In genomic region chr5:32163785-32164184, GRCh38 we compare ENCODE assay signal across 17 cellular contexts. TPM values are rescaled to one million over a fixed set of nuclear protein-coding genes. Genes with fewer than 3 reads are reported as not detected.
DNase-seq lines count a peak whose midpoint lies in the region; ATAC-seq, FAIRE-seq and TF ChIP-seq lines count a peak whose summit lies in the region.
"Had no signal": no experiment of that assay in that cellular context is flagged by ENCODE, and none has a peak within 500 bp of the region (broad histone marks: within the 10 kb centered on the region; RNA-seq: fewer than 3 reads in every experiment).

No MANE protein-coding gene starts in this region.

- no peaks in the 10 kb centered on the region for H3K9me3 Mint-ChIP-seq in HFFc6
- H3K9me3 Mint-ChIP-seq: activated CD4-positive, alpha-beta memory T cell treated with anti-CD3 and anti-CD28 coated beads, Interleukin-2, amount 10 ng/mL, durations not matched to agents 7 days and 5 days had no signal

- H2AFZ ChIP-seq in GM12878 (ENCODE audit: control insufficient read depth, low read depth, low read length) (no peak overlapping the region), PC-3 (ENCODE audit: low read length) (no peak overlapping the region)

- in situ Hi-C loops in GM12878 (cut with MboI) = no loop called here

- H3K9me3 ChIP-seq in GM12878 (replicated peaks; ENCODE audit: control insufficient read depth, insufficient read depth, low read length) (no peaks in the 10 kb centered on the region), PC-3 (ENCODE audit: low read length) (no peaks in the 10 kb centered on the region)
- H3K9me3 ChIP-seq: suprapubic skin had no signal

- no peak for FAIRE-seq in GM12878 (lab: Jason Lieb, UNC)

- peaks cover 45% of the 10 kb centered on the region for H3K4me1 ChIP-seq in GM12878 (ENCODE audit: control insufficient read depth, insufficient read depth, low read length)
- no peaks in the 10 kb centered on the region for H3K4me1 ChIP-seq in PC-3 (ENCODE audit: insufficient read depth, low read length)

- H3K4me1 Mint-ChIP-seq in HFFc6 (ENCODE audit: low read depth) = peaks cover 20% of the 10 kb centered on the region

- H3K27ac Mint-ChIP-seq in HFFc6 = no peak overlapping the region
- H3K27ac Mint-ChIP-seq: activated CD4-positive, alpha-beta memory T cell treated with anti-CD3 and anti-CD28 coated beads, Interleukin-2, amount 10 ng/mL, durations not matched to agents 7 days and 5 days had no signal

- TF ChIP-seq CTCF in GM10248 (IDR thresholded peaks at IDR 0.05; ENCODE audit: control extremely low read depth, extremely low read depth, low read depth, missing control alignments) (no peak), GM12878 (IDR thresholded peaks at IDR 0.05 in 2 of 3, conservative IDR thresholded peaks at IDR 0.05 in 1 of 3; ENCODE audit: control insufficient read depth in 2 of 3, extremely low read depth in 1 of 3, insufficient read depth in 1 of 3, low read depth in 3 of 3, low read length in 3 of 3) (no peak), HFFc6 (IDR thresholded peaks at IDR 0.05) (no peak), PC-3 (conservative IDR thresholded peaks at IDR 0.05; ENCODE audit: low read depth, low read length) (no peak)

- peaks cover 0 to 21% of the 10 kb centered on the region in 2 experiments; a peak in 3 of 4 replicates for H3K36me3 ChIP-seq in GM12878 (ENCODE audit: control insufficient read depth in 2 of 2, insufficient read depth in 2 of 2, low read length in 1 of 2)
- peaks cover 15% of the 10 kb centered on the region for H3K36me3 ChIP-seq in PC-3 (ENCODE audit: low read depth, low read length)

- H3K4me3 ChIP-seq in GM12878 = peak overlapping the region; percentile 45; the same call in 1 of the 2 replicates
- H3K4me3 ChIP-seq in PC-3 (ENCODE audit: low read length) = no peak overlapping the region
- H3K4me3 ChIP-seq: BLaER1 treated with 17β-estradiol and CSF1 and Interleukin-3, amounts not matched to agents 10 nM and 100 nM; suprapubic skin had no signal

- H3K36me3 Mint-ChIP-seq in HFFc6 (ENCODE audit: low read depth) = peaks cover 23% of the 10 kb centered on the region

- intact Hi-C loops in GM12878 (cut with micrococcal nuclease; ENCODE audit: unreplicated experiment) (no loop called here), PC-3 (cut with micrococcal nuclease) (no loop called here)

- H3K79me2 ChIP-seq in GM12878 (ENCODE audit: control insufficient read depth, insufficient read depth, low read length) = peaks cover 86% of the 10 kb centered on the region
- H3K79me2 ChIP-seq in PC-3 (ENCODE audit: low read length) = peaks cover 93% of the 10 kb centered on the region

- H3K27me3 ChIP-seq in GM12878 (replicated peaks in 1 of 2; ENCODE audit: control insufficient read depth in 2 of 2, insufficient read depth in 2 of 2, low read length in 1 of 2) = no peaks in the 10 kb centered on the region
- H3K27me3 ChIP-seq in PC-3 (ENCODE audit: low read length) = no peaks in the 10 kb centered on the region
- H3K27me3 ChIP-seq: BLaER1 treated with 17β-estradiol and CSF1 and Interleukin-3, amounts not matched to agents 10 nM and 100 nM; suprapubic skin had no signal

- WGBS in GM12878 (ENCODE audit: insufficient coverage, insufficient replicate concordance, low lambda C conversion rate, missing lambda C conversion rate) = 0% methylated on average over 2 of the region's 2 CpGs

- H3F3A ChIP-seq in PC-3 (ENCODE audit: low read length, unreplicated experiment) = no peaks in the 10 kb centered on the region

- CTCF ChIA-PET in GM10248 (lab: Yijun Ruan, JAX) (interaction anchor here (1.0 to 2.4 kb wide), 5 partner anchors 9 to 426 kb away, joined by 3 to 9 read pairs (median 6); partner anchors contain the start of gene GOLPH3), GM12878 (lab: Yijun Ruan, JAX) (interaction anchor here (0.7 to 1.0 kb wide), 3 partner anchors 8 to 69 kb away, joined by 3 to 4 read pairs (median 4); no protein-coding TSS in a partner anchor), PC-3 (lab: Charles Lee) (no interaction called here)

- ATAC-seq in GM19395 (IDR thresholded peaks at IDR 0.05; ENCODE audit: unreplicated experiment) (peak; percentile 52), HG03342 (IDR thresholded peaks at IDR 0.05; ENCODE audit: unreplicated experiment) (peak; percentile 41), GM12878 (peak; percentile 50), PC-3 (no peak)

- no peak overlapping the region for H3K4me3 Mint-ChIP-seq in HFFc6
- H3K4me3 Mint-ChIP-seq: activated CD4-positive, alpha-beta memory T cell treated with anti-CD3 and anti-CD28 coated beads, Interleukin-2, amount 10 ng/mL, durations not matched to agents 7 days and 5 days had no signal

- no peak for TF ChIP-seq EP300 in GM12878 (IDR thresholded peaks at IDR 0.05; ENCODE audit: borderline replicate concordance in 1 of 2, control insufficient read depth in 1 of 2, low read depth in 2 of 2, low read length in 2 of 2)

- H3K27me3 Mint-ChIP-seq in HFFc6 (ENCODE audit: insufficient read depth) = peaks cover 2% of the 10 kb centered on the region; the same call in 1 of the 2 replicates
- H3K27me3 Mint-ChIP-seq: activated CD4-positive, alpha-beta memory T cell treated with anti-CD3 and anti-CD28 coated beads, Interleukin-2, amount 10 ng/mL, durations not matched to agents 7 days and 5 days had no signal

- H3K9me2 ChIP-seq in PC-3 (replicated peaks; ENCODE audit: low read length) = no peaks in the 10 kb centered on the region

- H4K20me1 ChIP-seq in GM12878 (ENCODE audit: control insufficient read depth, insufficient read depth) (no peaks in the 10 kb centered on the region), PC-3 (ENCODE audit: low read length) (peaks cover 23% of the 10 kb centered on the region; the same call in 1 of the 2 replicates)

- H3K9ac ChIP-seq in GM12878 (ENCODE audit: control insufficient read depth, insufficient read depth, low read length) = no peak overlapping the region
- no peak overlapping the region for H3K9ac ChIP-seq in PC-3 (ENCODE audit: low read length)
- H3K9ac ChIP-seq: BLaER1 treated with 17β-estradiol and CSF1 and Interleukin-3, amounts not matched to agents 10 nM and 100 nM had no signal

- H3K4me2 ChIP-seq in GM12878 (ENCODE audit: control insufficient read depth, insufficient read depth) = peak overlapping the region; percentile 86
- H3K4me2 ChIP-seq in PC-3 (ENCODE audit: low read length) = no peak overlapping the region

- RAD21 ChIA-PET in GM12878 (lab: Charles Lee; ENCODE audit: unreplicated experiment) = interaction anchor here (1.3 to 3.3 kb wide), 2 partner anchors 9 kb away, joined by 5 to 12 read pairs; partner anchors contain the start of gene GOLPH3

- BruUV-seq in GM12878 (replicated peaks; lab: Mats Ljungman, UMichigan) (no TSS peak), PC-3 (replicated peaks; lab: Mats Ljungman, UMichigan) (no TSS peak)

- SMC1A ChIA-PET in GM12878 (lab: Charles Lee; ENCODE audit: uncharacterized antibody, unreplicated experiment) = interaction anchor here (0.9 to 1.5 kb wide), 7 partner anchors 9 to 121 kb away, joined by 3 to 12 read pairs (median 5); partner anchors contain the start of gene GOLPH3

- TF ChIP-seq RAD21 in GM12878 (IDR thresholded peaks at IDR 0.05; ENCODE audit: insufficient read depth, low read depth, low read length) = no peak

- POLR2A ChIA-PET in GM10248 (lab: Yijun Ruan, JAX) (no interaction called here), GM12878 (lab: Charles Lee) (interaction anchor here (0.6 to 2.5 kb wide), 3 partner anchors 8 to 11 kb away, joined by 5 to 22 read pairs (median 5); partner anchors contain the start of gene GOLPH3), PC-3 (lab: Charles Lee; ENCODE audit: unreplicated experiment) (no interaction called here)

- H3K27ac ChIP-seq in GM12878 (ENCODE audit: control insufficient read depth, insufficient read depth) (peak overlapping the region; percentile 63), PC-3 (ENCODE audit: low read length) (no peak overlapping the region)
- H3K27ac ChIP-seq: suprapubic skin had no signal

- DNase-seq in GM10248 (ENCODE audit: extremely low spot score) = peak; percentile 28
- no peak for DNase-seq in GM12878 (ENCODE audit: low read depth, low spot score)
- DNase-seq in NCI-H146 treated with DMSO at 0.1 percent for 48 hours (lab: John Stamatoyannopoulos, UW; ENCODE audit: unreplicated experiment) = no peak
- DNase-seq in HFFc6 = no peak
- no peak for DNase-seq in T-helper 2 cell
- DNase-seq in PC-3 = no peak
- DNase-seq: activated CD4-positive, alpha-beta memory T cell treated with anti-CD3 and anti-CD28 coated beads, Interleukin-2, amount 10 ng/mL, durations not matched to agents 7 days and 5 days; effector memory CD4-positive, alpha-beta T cell; hippocampal formation; NCI-H1092 treated with DMSO at 0.1 percent for 48 hours; NCI-H774; stimulated activated CD4-positive, alpha-beta T cell treated with anti-CD3 and anti-CD28 coated beads, Interleukin-2, amount 100 ng/mL, for 48 hours; SW 1271 had no signal

- TF ChIP-seq POLR2A in GM12878 (IDR thresholded peaks at IDR 0.05; ENCODE audit: low read depth, low read length) = no peak

TF ChIP-seq in GM12878, 131 proteins besides CTCF, POLR2A, EP300 and RAD21 (continues in another document):
- TF ChIP-seq CREM (IDR thresholded peaks at IDR 0.05; ENCODE audit: low read depth) = no peak
- no peak for TF ChIP-seq POU2F2 (IDR thresholded peaks at IDR 0.05; ENCODE audit: borderline replicate concordance, low read depth, low read length)
- no peak for TF ChIP-seq CBX5 (IDR thresholded peaks at IDR 0.05; ENCODE audit: low read depth)

RNA-seq across cellular contexts. Expression of gene GOLPH3, which starts 10.3 kb away (rescaled TPM):
- total RNA-seq in GM12878 (2013; cell fraction: nucleolus; rRNA removed) = 47.7 and 54.5 TPM in 2 replicates
- 45.4 and 51.9 TPM in 2 replicates for total RNA-seq in GM12878 (2014; rRNA removed)
- 39.4 and 40.8 TPM in 2 replicates for total RNA-seq in GM12878 (2014; rRNA removed; fragmentation: Illumina TruSeq; extraction: Trizol)
- 62.4 and 67.2 TPM in 2 replicates for total RNA-seq in GM12878 (2021)
- 23.8 TPM for polyA plus RNA-seq in GM12878 (2011; ENCODE audit: low read depth)
- 40.9 and 48.4 TPM in 2 replicates for polyA plus RNA-seq in GM12878 (2011; rRNA removed)
- 22.2 and 24.9 TPM in 2 replicates for polyA plus RNA-seq in GM12878 (2011; cell fraction: cytosol; rRNA removed)
- 15.3 and 17.8 TPM in 2 replicates for polyA plus RNA-seq in GM12878 (2011; cell fraction: nucleus; rRNA removed)
- 36.4 and 37.1 TPM in 2 replicates for polyA plus RNA-seq in GM12878 (2012)
- polyA plus RNA-seq in GM12878 (2014; fragmentation: Illumina TruSeq; extraction: Trizol) = 54.4 and 70.4 TPM in 2 replicates
- 10 to 100 TPM; 14.0 to 28.5 TPM for polyA plus RNA-seq in GM12878 (2014; fragmentation: Nextera tagmentation; extraction: Ambion mirVana)
- polyA plus RNA-seq in GM12878 (2014; rRNA removed) = 34.1 and 35.2 TPM in 2 replicates
- polyA plus RNA-seq in GM12878 (2016; fragmentation: Nextera tagmentation; extraction: Ambion mirVana) = 10 to 100 TPM; 74.8 to 79.7 TPM
- polyA minus RNA-seq in GM12878 (2011; rRNA and poly(A)+ RNA removed) = 40.7 and 46.6 TPM in 2 replicates
- polyA minus RNA-seq in GM12878 (2011; cell fraction: cytosol; rRNA and poly(A)+ RNA removed) = 21.2 and 29.1 TPM in 2 replicates
- polyA minus RNA-seq in GM12878 (2011; cell fraction: nucleus; rRNA and poly(A)+ RNA removed) = 16.0 and 27.4 TPM in 2 replicates
- 10 to 100 TPM; 86.3 to 97.0 (median 93.8) TPM for total RNA-seq in HFFc6 (2021; fragmentation: NEBNext Ultra II Directional; extraction: Animal tissue kit (Norgen Biotek cat#: 25700))
- total RNA-seq in PC-3 (2014; rRNA removed) = 46.2 and 55.5 TPM in 2 replicates
